8 cellular contexts compared by ENCODE assay signal in the genomic region with DNA sequence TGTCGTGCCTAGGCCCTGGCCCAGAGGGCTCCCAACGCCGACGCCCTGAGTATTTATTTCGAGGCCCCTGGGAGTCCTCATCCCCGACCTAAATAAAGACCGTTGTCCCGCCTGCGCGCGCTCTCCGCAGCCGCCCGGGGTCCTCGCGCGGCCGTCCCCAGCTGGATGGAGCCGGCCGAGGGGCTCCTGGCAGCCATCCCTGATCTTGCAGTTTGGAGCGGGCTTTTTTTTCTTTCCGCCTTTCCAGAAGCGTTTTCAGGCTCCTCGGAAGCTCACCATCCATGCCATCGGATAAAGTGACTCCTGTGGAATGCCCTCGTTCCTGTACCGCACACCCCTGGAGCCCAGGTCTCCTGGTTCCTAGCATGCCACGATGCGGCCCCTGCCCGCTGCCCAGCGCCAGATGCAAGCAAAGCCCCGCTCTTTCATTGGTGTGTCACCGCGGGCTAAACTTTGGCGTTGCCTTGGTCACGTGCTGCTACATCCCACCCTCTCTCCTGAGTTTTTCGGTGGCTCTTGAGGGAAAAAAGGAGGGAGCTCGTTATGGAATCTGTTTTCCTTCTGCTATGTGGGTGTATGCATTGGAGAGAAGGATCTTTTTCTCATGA. TPM values are rescaled to one million over a fixed set of nuclear protein-coding genes. Genes with fewer than 3 reads are reported as not detected.
DNase-seq lines count a peak whose midpoint lies in the region; ATAC-seq and TF ChIP-seq lines count a peak whose summit lies in the region.

No MANE protein-coding gene starts in this region.

- ATAC-seq in natural killer cell (no peak), aorta (ENCODE audit: low FRiP score) (peak; percentile 66), HG03354 (IDR thresholded peaks at IDR 0.05; ENCODE audit: poor library complexity, severe bottlenecking, unreplicated experiment) (no peak), HG03108 (IDR thresholded peaks at IDR 0.05; ENCODE audit: unreplicated experiment) (no peak)

- H3K36me3 ChIP-seq in aorta (ENCODE audit: control insufficient read depth in 1 of 2, insufficient read depth in 2 of 2, low read length in 1 of 2), result no peaks in the 10 kb centered on the region

- TF ChIP-seq CTCF in GM12864 (IDR thresholded peaks at IDR 0.05; ENCODE audit: low read depth, low read length, missing control alignments) (no peak), natural killer cell (IDR thresholded peaks at IDR 0.05) (no peak)

- H3K4me3 ChIP-seq in GM12864 (ENCODE audit: low read depth, low read length), result peak overlapping the region; percentile 96
- peak overlapping the region; percentile 85 to 92 for H3K4me3 ChIP-seq in aorta (ENCODE audit: low read length in 2 of 2)

- no peaks in the 10 kb centered on the region for H3K9me3 ChIP-seq in aorta (ENCODE audit: control insufficient read depth, low read length)

- H3K27ac Mint-ChIP-seq in activated CD4-positive, alpha-beta memory T cell treated with anti-CD3 and anti-CD28 coated beads for 36 hours, result peak overlapping the region; percentile 62
- peak overlapping the region; percentile 94 to 96 for H3K27ac Mint-ChIP-seq in natural killer cell

- intact Hi-C loops in activated CD4-positive, alpha-beta memory T cell treated with anti-CD3 and anti-CD28 coated beads for 36 hours (cut with micrococcal nuclease), result no loop called here
- intact Hi-C loops in natural killer cell (cut with micrococcal nuclease) (no loop called here), aorta (cut with DNase I) (no loop called here)

- H3K27me3 Mint-ChIP-seq in activated CD4-positive, alpha-beta memory T cell treated with anti-CD3 and anti-CD28 coated beads for 36 hours, result no peaks in the 10 kb centered on the region
- H3K27me3 Mint-ChIP-seq in natural killer cell (ENCODE audit: low read depth in 2 of 2), result no peaks in the 10 kb centered on the region

- no peaks in the 10 kb centered on the region for H3K36me3 Mint-ChIP-seq in activated CD4-positive, alpha-beta memory T cell treated with anti-CD3 and anti-CD28 coated beads for 36 hours
- no peaks in the 10 kb centered on the region for H3K36me3 Mint-ChIP-seq in natural killer cell

- POLR2A ChIA-PET in activated CD4-positive, alpha-beta memory T cell treated with anti-CD3 and anti-CD28 coated beads for 36 hours (lab: Charles Lee), result interaction anchor here (0.9 to 2.7 kb wide), 6 partner anchors 17 to 196 kb away, joined by 3 to 11 read pairs (median 6); a partner anchor contains a TSS

- H3K27ac ChIP-seq in aorta (ENCODE audit: low read depth in 1 of 2, low read length in 2 of 2), result peak overlapping the region; percentile 29 to 31

- H3K4me1 Mint-ChIP-seq in activated CD4-positive, alpha-beta memory T cell treated with anti-CD3 and anti-CD28 coated beads for 36 hours (ENCODE audit: low read depth), result peaks cover 23% of the 10 kb centered on the region
- peaks cover 41 to 45% of the 10 kb centered on the region in 2 donors for H3K4me1 Mint-ChIP-seq in natural killer cell

- CTCF ChIA-PET in activated CD4-positive, alpha-beta memory T cell treated with anti-CD3 and anti-CD28 coated beads for 36 hours (lab: Charles Lee), result interaction anchor here (1.5 to 2.5 kb wide), 2 partner anchors 59 to 144 kb away, joined by 6 to 11 read pairs; a partner anchor contains a TSS

- no peaks in the 10 kb centered on the region for H3K27me3 ChIP-seq in aorta (ENCODE audit: control insufficient read depth in 1 of 2, insufficient read depth in 2 of 2, low read length in 1 of 2)

- H3K4me3 Mint-ChIP-seq in activated CD4-positive, alpha-beta memory T cell treated with anti-CD3 and anti-CD28 coated beads for 36 hours, result peak overlapping the region; percentile 88
- peak overlapping the region; percentile 95 for H3K4me3 Mint-ChIP-seq in natural killer cell

- DNase-seq in GM12864 (ENCODE audit: low read depth) (no peak), NCI-H146 (lab: John Stamatoyannopoulos, UW) (peak; percentile 70), fibroblast of peridontal ligament (ENCODE audit: extremely low read depth) (peak; percentile 53), natural killer cell (peak; percentile 23), aorta (peak; percentile 68 to 87)
- DNase-seq in activated CD4-positive, alpha-beta memory T cell treated with anti-CD3 and anti-CD28 coated beads for 36 hours, result peak; percentile 24

- whole genome bisulfite sequencing in aorta, 2 donors, result 1% methylated on average over 38 of the region's 38 CpGs

- H3K9me3 Mint-ChIP-seq in activated CD4-positive, alpha-beta memory T cell treated with anti-CD3 and anti-CD28 coated beads for 36 hours, result no peaks in the 10 kb centered on the region
- no peaks in the 10 kb centered on the region for H3K9me3 Mint-ChIP-seq in natural killer cell

- H3K4me1 ChIP-seq in aorta (ENCODE audit: control insufficient read depth in 1 of 2, insufficient read depth in 2 of 2, low read length in 2 of 2), result peaks cover 0 to 3% of the 10 kb centered on the region in 2 donors

RNA-seq across cellular contexts. Expression of a gene that starts 0.7 kb away (rescaled TPM):
- total RNA-seq in activated CD4-positive, alpha-beta memory T cell treated with anti-CD3 and anti-CD28 coated beads for 36 hours, result 10 to 100 TPM; 51.4 to 53.0 TPM
- total RNA-seq in natural killer cell (100 to 1,000 TPM in 2 of 3 donors, 10 to 100 TPM in 1; 84.4 to 142 (median 104) TPM), aorta (10 to 100 TPM; 51.5 to 74.8 TPM)
- 10 to 100 TPM; 19.5 to 54.6 TPM for polyA plus RNA-seq in aorta

RNA-seq across cellular contexts. Expression of a gene that starts 51.7 kb away (rescaled TPM):
- total RNA-seq in activated CD4-positive, alpha-beta memory T cell treated with anti-CD3 and anti-CD28 coated beads for 36 hours, result 100 to 1,000 TPM; 174 to 182 TPM
- total RNA-seq in natural killer cell (100 to 1,000 TPM; 115 to 142 (median 116) TPM), aorta (100 to 1,000 TPM in 1 of 2 donors, 10 to 100 TPM in 1; 96.8 to 106 TPM)
- 10 to 100 TPM; 36.6 to 38.2 TPM for polyA plus RNA-seq in aorta

RNA-seq across cellular contexts. Expression of a gene that starts 58.2 kb away (rescaled TPM):
- total RNA-seq in activated CD4-positive, alpha-beta memory T cell treated with anti-CD3 and anti-CD28 coated beads for 36 hours, result 1 to 10 TPM; 4.7 to 5.3 TPM
- total RNA-seq in natural killer cell (1 to 10 TPM in 2 of 3 donors, under 1 TPM in 1; 0.49 to 1.8 (median 1.7) TPM), aorta (10 to 100 TPM; 61.5 to 63.4 TPM)
- polyA plus RNA-seq in aorta, result 1 to 10 TPM; 4.0 to 8.9 TPM

RNA-seq across cellular contexts. Expression of a gene that starts 59.2 kb away (rescaled TPM):
- 10 to 100 TPM; 34.9 to 39.7 TPM for total RNA-seq in activated CD4-positive, alpha-beta memory T cell treated with anti-CD3 and anti-CD28 coated beads for 36 hours
- total RNA-seq in natural killer cell (100 to 1,000 TPM; 180 to 224 (median 186) TPM), aorta (10 to 100 TPM; 10.8 to 14.0 TPM)
- polyA plus RNA-seq in aorta, result 10 to 100 TPM in 1 of 2 donors, 1 to 10 TPM in 1; 8.8 to 27.3 TPM

Comparison
In these comparisons a context has a peak if more than half of its experiments do, and no peak if none do; other contexts are left out.
1. RNA of a gene that starts 58.2 kb away (total RNA-seq): 61.5 to 63.4 TPM in aorta; 4.7 to 5.3 TPM in activated CD4-positive, alpha-beta memory T cell treated with anti-CD3 and anti-CD28 coated beads for 36 hours and 0.49 to 1.8 TPM in natural killer cell; every median in the first group is over 4 times any median in the second.